17 cellular contexts compared by ENCODE assay signal in genomic region chr11:81098471-81098870, GRCh38.
"Had no signal": no experiment of that assay in that cellular context is flagged by ENCODE, and none has a peak within 500 bp of the region (broad histone marks: within the 10 kb centered on the region; RNA-seq: fewer than 3 reads in every experiment).

No MANE protein-coding gene starts in this region.

- H3K4me3 ChIP-seq: esophagus muscularis mucosa, gastrocnemius medialis, mucosa of descending colon, stomach had no signal

- H3K27me3 ChIP-seq: esophagus muscularis mucosa, gastrocnemius medialis, neutrophil, stomach had no signal

- H3K27ac ChIP-seq: epithelial cell of prostate, esophagus muscularis mucosa, gastrocnemius medialis, neutrophil, stomach had no signal

- ATAC-seq: effector memory CD8-positive, alpha-beta T cell; gastrocnemius medialis; mucosa of descending colon; naive thymus-derived CD8-positive, alpha-beta T cell had no signal

- DNase-seq: effector memory CD8-positive, alpha-beta T cell; gastrocnemius medialis; mammary epithelial cell; mucosa of descending colon; naive thymus-derived CD8-positive, alpha-beta T cell; posterior cingulate gyrus; small intestine; stimulated activated CD4-positive, alpha-beta T cell treated with anti-CD3 and anti-CD28 coated beads, Interleukin-12 subunit alpha, Interleukin-12 subunit beta, amount 100 ng/mL, for 4 hours; stimulated activated naive CD4-positive, alpha-beta T cell; stomach; substantia nigra; trophoblast cell had no signal

- H3K36me3 ChIP-seq: esophagus muscularis mucosa, gastrocnemius medialis, neutrophil, stomach had no signal

- H3K9me3 ChIP-seq: esophagus muscularis mucosa, gastrocnemius medialis, mucosa of descending colon, neutrophil, stomach had no signal

- H3K4me1 ChIP-seq: esophagus muscularis mucosa, gastrocnemius medialis, stomach had no signal

- FAIRE-seq: colon, keratinocyte, small intestine had no signal
